22 cellular contexts compared by ENCODE assay signal in genomic region chr1:246814890-246815289, GRCh38.
DNase-seq lines count a peak whose midpoint lies in the region; ATAC-seq, FAIRE-seq and TF ChIP-seq lines count a peak whose summit lies in the region.
"Had no signal": no experiment of that assay in that cellular context is flagged by ENCODE, and none has a peak within 500 bp of the region (broad histone marks: within the 10 kb centered on the region; RNA-seq: fewer than 3 reads in every experiment).

No MANE protein-coding gene starts in this region.

- no peaks in the 10 kb centered on the region for H3K36me3 Mint-ChIP-seq in natural killer cell treated with Interleukin-12 subunit alpha and Interleukin-12 subunit beta and Interleukin-15 and Interleukin-18, amount 100 ng/mL, for 72 hours
- H3K36me3 Mint-ChIP-seq in natural killer cell: no peaks in the 10 kb centered on the region
- H3K36me3 Mint-ChIP-seq in type B pancreatic cell: no peaks in the 10 kb centered on the region
- H3K36me3 Mint-ChIP-seq: CD4-positive, CD25-positive, alpha-beta regulatory T cell; CD8-positive, alpha-beta T cell had no signal

- intact Hi-C loops in natural killer cell (cut with micrococcal nuclease): no loop called here
- intact Hi-C loops in K562 (cut with micrococcal nuclease): no loop called here

- DNase-seq in natural killer cell treated with Interleukin-12 subunit alpha and Interleukin-12 subunit beta and Interleukin-15 and Interleukin-18, amount 100 ng/mL, for 72 hours (ENCODE audit: low spot score): no peak
- no peak for DNase-seq in natural killer cell
- DNase-seq in K562 (ENCODE audit: extremely low read depth in 1 of 4, low spot score in 3 of 4): no peak
- no peak for DNase-seq in mesendoderm
- DNase-seq in type B pancreatic cell (ENCODE audit: extremely low spot score, unreplicated experiment): no peak
- DNase-seq in 8988T: no peak
- DNase-seq in pons (ENCODE audit: low spot score): no peak
- DNase-seq: Caco-2; CD4-positive, CD25-positive, alpha-beta regulatory T cell; CD8-positive, alpha-beta T cell; DMS153; DND-41; GOT3; H7; HCEC 1CT had no signal

- peak overlapping the region; percentile 23 for H3K4me3 Mint-ChIP-seq in natural killer cell treated with Interleukin-12 subunit alpha and Interleukin-12 subunit beta and Interleukin-15 and Interleukin-18, amount 100 ng/mL, for 72 hours
- H3K4me3 Mint-ChIP-seq in natural killer cell: no peak overlapping the region
- no peak overlapping the region for H3K4me3 Mint-ChIP-seq in type B pancreatic cell
- H3K4me3 Mint-ChIP-seq: B cell; CD4-positive, CD25-positive, alpha-beta regulatory T cell; CD8-positive, alpha-beta T cell had no signal

- H3K27me3 Mint-ChIP-seq in natural killer cell treated with Interleukin-12 subunit alpha and Interleukin-12 subunit beta and Interleukin-15 and Interleukin-18, amount 100 ng/mL, for 72 hours: peaks cover 6 to 8% of the 10 kb centered on the region in 2 donors
- H3K27me3 Mint-ChIP-seq in natural killer cell (ENCODE audit: low read depth in 2 of 2) (peaks cover 0 to 6% of the 10 kb centered on the region in 2 donors), type B pancreatic cell (peaks cover 6% of the 10 kb centered on the region)

- FAIRE-seq in K562 (lab: Jason Lieb, UNC): no peak
- FAIRE-seq: G401.6, GM12892, GM19239 had no signal

- H3K4me2 ChIP-seq in K562 (ENCODE audit: insufficient read depth, low read length): no peak overlapping the region
- H3K4me2 ChIP-seq in mesendoderm (ENCODE audit: low read length): no peak overlapping the region

- peaks cover 41 to 51% of the 10 kb centered on the region in 2 experiments for H3K27me3 ChIP-seq in K562 (ENCODE audit: control insufficient read depth in 2 of 2, insufficient read depth in 2 of 2, low read length in 2 of 2)
- no peaks in the 10 kb centered on the region for H3K27me3 ChIP-seq in mesendoderm (ENCODE audit: insufficient read depth, low read length, poor library complexity)
- H3K27me3 ChIP-seq: BLaER1 had no signal

- H3K4me1 ChIP-seq in K562 (replicated peaks in 1 of 2; ENCODE audit: control insufficient read depth in 2 of 2, insufficient read depth in 2 of 2, low read length in 2 of 2): no peaks in the 10 kb centered on the region
- H3K4me1 ChIP-seq in mesendoderm (ENCODE audit: control insufficient read depth, low read depth, low read length): peaks cover 8% of the 10 kb centered on the region
- H3K4me1 ChIP-seq: Caco-2 had no signal

- H3K56ac ChIP-seq in mesendoderm (ENCODE audit: low read length): no peak overlapping the region

- in situ Hi-C loops in K562 (cut with MboI): no loop called here

- no peak for ATAC-seq in natural killer cell treated with Interleukin-12 subunit alpha and Interleukin-12 subunit beta and Interleukin-15 and Interleukin-18, amount 100 ng/mL, for 72 hours
- no peak for ATAC-seq in natural killer cell
- peak; percentile 44 for ATAC-seq in K562
- no peak for ATAC-seq in GM18858 (IDR thresholded peaks at IDR 0.05; ENCODE audit: unreplicated experiment)
- ATAC-seq: CD8-positive, alpha-beta T cell had no signal

- no peak overlapping the region for H2BK120ac ChIP-seq in mesendoderm (ENCODE audit: low read depth, low read length)

- H2AK5ac ChIP-seq in mesendoderm (ENCODE audit: low read length): no peak overlapping the region

- H3K9me1 ChIP-seq in K562 (ENCODE audit: control insufficient read depth, insufficient read depth, low read length): no peaks in the 10 kb centered on the region

- 0 out of 2 replicates have a peak, but pooled peaks cover 1% of the 10 kb centered on the region for H3K9me3 ChIP-seq in K562 (replicated peaks; ENCODE audit: control insufficient read depth, insufficient read depth, low read depth, low read length)
- H3K9me3 ChIP-seq: Caco-2 had no signal

- no peak overlapping the region for H3K27ac Mint-ChIP-seq in natural killer cell treated with Interleukin-12 subunit alpha and Interleukin-12 subunit beta and Interleukin-15 and Interleukin-18, amount 100 ng/mL, for 72 hours
- H3K27ac Mint-ChIP-seq in natural killer cell (no peak overlapping the region), type B pancreatic cell (peak overlapping the region; percentile 33)
- H3K27ac Mint-ChIP-seq: B cell; CD4-positive, CD25-positive, alpha-beta regulatory T cell; CD8-positive, alpha-beta T cell had no signal

- H3K27ac ChIP-seq in K562 (ENCODE audit: extremely low read depth, low read depth, low read length) (no peak overlapping the region; the same call in 2 of the 3 replicates), mesendoderm (ENCODE audit: low read depth, low read length) (no peak overlapping the region)
- H3K27ac ChIP-seq: C4-2B had no signal

- TF ChIP-seq POLR2A in K562 (conservative IDR thresholded peaks at IDR 0.05): no peak

- H3K18ac ChIP-seq in mesendoderm (ENCODE audit: low read length): no peak overlapping the region

- H2AFZ ChIP-seq in K562 (ENCODE audit: low read depth, low read length): peak overlapping the region; percentile 30

- no peak overlapping the region for H3K23ac ChIP-seq in mesendoderm (ENCODE audit: low read length)

- TF ChIP-seq CTCF in natural killer cell (IDR thresholded peaks at IDR 0.05) (no peak), K562 (IDR thresholded peaks at IDR 0.05 in 2 of 3, conservative IDR thresholded peaks at IDR 0.05 in 1 of 3; ENCODE audit: insufficient read depth in 2 of 3, low read depth in 1 of 3, low read length in 3 of 3) (no peak), type B pancreatic cell (conservative IDR thresholded peaks at IDR 0.05) (no peak)

- no peaks in the 10 kb centered on the region for H4K20me1 ChIP-seq in K562 (replicated peaks; ENCODE audit: control insufficient read depth, insufficient read depth, low read length)
- H4K20me1 ChIP-seq: BLaER1 had no signal

- H2BK5ac ChIP-seq in mesendoderm (ENCODE audit: low read length): no peak overlapping the region

- H3K9ac ChIP-seq in K562 (ENCODE audit: insufficient read depth in 1 of 2, low read depth in 2 of 2, low read length in 2 of 2): no peak overlapping the region
- H3K9ac ChIP-seq in mesendoderm (ENCODE audit: low read length): no peak overlapping the region

- H2BK15ac ChIP-seq in mesendoderm (replicated peaks; ENCODE audit: low read depth): no peak overlapping the region

- no peak overlapping the region for H3K4me3 ChIP-seq in K562
- H3K4me3 ChIP-seq in mesendoderm (ENCODE audit: low read length): no peak overlapping the region
- H3K4me3 ChIP-seq: BLaER1 had no signal

- H4K5ac ChIP-seq in mesendoderm (ENCODE audit: low read length): no peak overlapping the region

- TF ChIP-seq EP300 in K562 (IDR thresholded peaks at IDR 0.05; ENCODE audit: low read length): no peak

- peaks cover 2% of the 10 kb centered on the region for H3K9me3 Mint-ChIP-seq in natural killer cell treated with Interleukin-12 subunit alpha and Interleukin-12 subunit beta and Interleukin-15 and Interleukin-18, amount 100 ng/mL, for 72 hours
- H3K9me3 Mint-ChIP-seq in natural killer cell: no peaks in the 10 kb centered on the region
- H3K9me3 Mint-ChIP-seq in type B pancreatic cell: no peaks in the 10 kb centered on the region
- H3K9me3 Mint-ChIP-seq: CD8-positive, alpha-beta T cell had no signal

- no peak for TF ChIP-seq RAD21 in K562 (CRISPR knock-in tag; conservative IDR thresholded peaks at IDR 0.05 in 1 of 2, IDR thresholded peaks at IDR 0.05 in 1 of 2)

- POLR2A ChIA-PET in K562 (lab: Yijun Ruan, JAX): interaction anchor here (0.7 to 1.0 kb wide), 3 partner anchors 9 to 27 kb away, joined by 3 to 4 read pairs (median 3); no protein-coding TSS in a partner anchor

- H3K79me1 ChIP-seq in mesendoderm (ENCODE audit: low read length): no peaks in the 10 kb centered on the region

- no TSS peak for BruUV-seq in K562 (replicated peaks; lab: Mats Ljungman, UMichigan)

- WGBS in K562 (ENCODE audit: insufficient coverage, low coverage, missing lambda C conversion rate): 6% methylated on average over 13 of the region's 13 CpGs
- WGBS in mesendoderm (ENCODE audit: extremely low coverage, insufficient coverage, low lambda C conversion rate): 100% methylated on average over 4 of the region's 13 CpGs

- H3K36me3 ChIP-seq in K562 (ENCODE audit: control insufficient read depth, insufficient read depth, low read length) (no peaks in the 10 kb centered on the region), mesendoderm (ENCODE audit: control insufficient read depth, insufficient read depth, low read length) (no peaks in the 10 kb centered on the region)
- H3K36me3 ChIP-seq: BLaER1 had no signal

- no peak overlapping the region for H4K8ac ChIP-seq in mesendoderm (ENCODE audit: low read depth, low read length)

- CTCF ChIA-PET in K562 (lab: Yijun Ruan, JAX; ENCODE audit: low intra/inter-chr PET ratio): no interaction called here

- H3K4ac ChIP-seq in mesendoderm (ENCODE audit: low read depth, low read length): peak overlapping the region; percentile 78

- peaks cover 7 to 28% of the 10 kb centered on the region in 2 donors for H3K4me1 Mint-ChIP-seq in natural killer cell treated with Interleukin-12 subunit alpha and Interleukin-12 subunit beta and Interleukin-15 and Interleukin-18, amount 100 ng/mL, for 72 hours (ENCODE audit: low read depth in 2 of 2)
- H3K4me1 Mint-ChIP-seq in natural killer cell (peaks cover 12 to 14% of the 10 kb centered on the region in 2 donors), type B pancreatic cell (ENCODE audit: unreplicated experiment) (peaks cover 4% of the 10 kb centered on the region)
- H3K4me1 Mint-ChIP-seq: B cell had no signal

- H3K79me2 ChIP-seq in K562 (ENCODE audit: control insufficient read depth, insufficient read depth, low read length) (no peaks in the 10 kb centered on the region), mesendoderm (ENCODE audit: control insufficient read depth, insufficient read depth, low read length) (no peaks in the 10 kb centered on the region)

TF ChIP-seq in K562, 482 proteins besides CTCF, POLR2A, EP300 and RAD21 (continues in another document):
- TF ChIP-seq ZNF232 (CRISPR knock-in tag; IDR thresholded peaks at IDR 0.05) (no peak), ZNF239 (CRISPR knock-in tag; IDR thresholded peaks at IDR 0.05) (no peak), STAT5A (IDR thresholded peaks at IDR 0.05; ENCODE audit: borderline replicate concordance, low read length) (no peak), USF1 (CRISPR knock-in tag; IDR thresholded peaks at IDR 0.05) (no peak), MCM7 (IDR thresholded peaks at IDR 0.05) (peak in 1 of 2 experiments; percentile 29; a peak in 1 of 4 replicates), NUFIP1 (IDR thresholded peaks at IDR 0.05; ENCODE audit: partially characterized antibody) (no peak)
